In the genomic region with DNA sequence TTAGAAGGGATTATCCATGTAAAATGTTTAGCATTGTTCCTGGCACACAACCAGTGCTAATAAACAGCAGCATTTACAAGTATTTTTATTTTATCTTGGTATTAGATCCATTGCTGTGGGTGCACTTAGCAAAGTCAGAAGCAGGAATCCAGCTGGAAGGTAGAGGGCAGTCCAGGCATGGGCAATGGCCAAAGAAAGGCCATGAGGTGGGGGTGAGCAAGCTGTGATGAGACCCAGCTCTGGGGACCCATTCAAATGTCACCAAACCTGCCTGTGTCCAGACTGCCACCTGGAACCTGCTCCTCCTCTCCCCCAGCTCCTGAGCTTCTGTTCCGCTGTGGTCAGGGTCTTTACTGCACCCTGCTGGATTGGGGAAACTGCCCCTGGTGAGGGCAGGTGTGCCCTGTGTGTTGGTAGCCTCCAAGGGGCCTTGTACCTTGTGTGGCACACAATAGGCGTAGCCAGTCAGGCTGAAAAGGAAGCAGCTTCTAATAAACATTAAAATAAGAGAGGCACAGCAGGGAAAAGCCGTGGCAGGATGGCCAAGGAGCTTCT, we compare ENCODE assay signal across 1 cellular context.
A peak's percentile ranks its signal among the peaks of the same experiment; 100 is the strongest.
TF ChIP-seq lines count a peak whose summit lies in the region.

No MANE protein-coding gene starts in this region.

TF ChIP-seq in HepG2, 621 proteins besides CTCF, POLR2A, EP300 and RAD21 (continued from another document):
- TF ChIP-seq HIC2 (CRISPR knock-in tag; IDR thresholded peaks at IDR 0.05; ENCODE audit: low read depth) (no peak), ZNF761 (CRISPR knock-in tag; conservative IDR thresholded peaks at IDR 0.05) (no peak), CHD4 (IDR thresholded peaks at IDR 0.05; ENCODE audit: borderline replicate concordance, low read length) (no peak), STAG1 (CRISPR knock-in tag; IDR thresholded peaks at IDR 0.05) (peak; percentile 18; the same call in 1 of the 2 replicates), FOSL2 (CRISPR knock-in tag; IDR thresholded peaks at IDR 0.05) (no peak)
- TF ChIP-seq, protein P1, sequence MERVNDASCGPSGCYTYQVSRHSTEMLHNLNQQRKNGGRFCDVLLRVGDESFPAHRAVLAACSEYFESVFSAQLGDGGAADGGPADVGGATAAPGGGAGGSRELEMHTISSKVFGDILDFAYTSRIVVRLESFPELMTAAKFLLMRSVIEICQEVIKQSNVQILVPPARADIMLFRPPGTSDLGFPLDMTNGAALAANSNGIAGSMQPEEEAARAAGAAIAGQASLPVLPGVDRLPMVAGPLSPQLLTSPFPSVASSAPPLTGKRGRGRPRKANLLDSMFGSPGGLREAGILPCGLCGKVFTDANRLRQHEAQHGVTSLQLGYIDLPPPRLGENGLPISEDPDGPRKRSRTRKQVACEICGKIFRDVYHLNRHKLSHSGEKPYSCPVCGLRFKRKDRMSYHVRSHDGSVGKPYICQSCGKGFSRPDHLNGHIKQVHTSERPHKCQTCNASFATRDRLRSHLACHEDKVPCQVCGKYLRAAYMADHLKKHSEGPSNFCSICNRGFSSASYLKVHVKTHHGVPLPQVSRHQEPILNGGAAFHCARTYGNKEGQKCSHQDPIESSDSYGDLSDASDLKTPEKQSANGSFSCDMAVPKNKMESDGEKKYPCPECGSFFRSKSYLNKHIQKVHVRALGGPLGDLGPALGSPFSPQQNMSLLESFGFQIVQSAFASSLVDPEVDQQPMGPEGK (CRISPR knock-in tag; IDR thresholded peaks at IDR 0.05): no peak
